ENCODE assay signal across 8 cellular contexts in the genomic region with DNA sequence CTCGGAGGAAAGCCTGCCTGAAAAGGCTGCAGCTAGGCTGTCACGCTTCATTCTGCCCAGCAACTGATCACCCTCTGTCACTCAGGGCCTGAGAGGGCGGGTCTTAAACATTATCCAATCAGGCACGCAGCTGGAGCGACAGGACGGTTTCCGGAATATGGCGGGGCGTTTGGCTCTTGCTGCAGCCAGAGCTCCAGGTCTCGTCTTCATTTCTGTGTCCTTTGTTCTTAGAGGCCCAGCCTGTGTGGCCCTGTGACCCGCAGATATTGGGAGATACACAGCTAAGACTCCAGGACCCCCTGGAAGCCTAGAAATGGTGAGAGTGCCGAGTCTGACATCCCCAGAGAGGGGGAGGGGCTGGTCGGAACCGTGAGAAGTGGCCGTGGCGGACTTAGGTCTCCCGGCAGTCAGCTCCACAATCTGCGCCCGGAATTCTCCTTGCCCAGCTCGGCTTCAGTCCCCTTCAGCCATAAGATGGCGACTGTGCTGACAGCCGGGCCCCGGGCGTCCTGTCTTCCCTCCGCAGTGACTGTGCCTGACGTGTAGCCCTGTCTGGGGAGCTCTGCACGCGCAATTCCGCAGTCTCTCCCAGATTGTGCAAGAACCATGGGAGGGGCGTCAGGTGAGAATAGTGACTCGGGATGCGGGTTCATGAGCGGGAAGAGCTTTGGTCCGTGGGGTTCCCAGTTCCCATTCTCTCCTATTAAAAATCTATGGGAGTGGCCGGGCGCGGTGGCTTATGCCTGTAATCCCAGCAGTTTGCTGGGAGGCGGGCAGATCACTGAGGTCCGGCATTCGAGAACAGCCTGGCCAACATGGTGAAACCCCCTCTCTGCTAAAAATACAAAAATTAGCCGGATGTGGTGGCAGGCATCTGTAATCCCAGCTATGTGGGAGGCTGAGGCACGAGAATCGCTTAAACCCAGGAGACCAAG. TPM values are rescaled to one million over a fixed set of nuclear protein-coding genes. Genes with fewer than 3 reads are reported as not detected.
A peak's percentile ranks its signal among the peaks of the same experiment; 100 is the strongest.
DNase-seq lines count a peak whose midpoint lies in the region; ATAC-seq, FAIRE-seq and TF ChIP-seq lines count a peak whose summit lies in the region.

A gene (plus strand): TSS at position 144 of the 935 bp plus-strand sequence. CDS start 170 bp downstream, at position 314.

- peaks cover 21% of the 10 kb centered on the region for H3K36me3 Mint-ChIP-seq in T-helper 1 cell treated with Interleukin-12 subunit alpha and Interleukin-12 subunit beta and Interleukin-4 antibody, amounts not matched to agents 30 μg/mL and 1 μg/mL, for 36 hours (ENCODE audit: low read depth)

- ATAC-seq in HG02852 (IDR thresholded peaks at IDR 0.05; ENCODE audit: unreplicated experiment): peak; percentile 100

- H3K27ac ChIP-seq in angular gyrus (ENCODE audit: low read depth, low read length): peak within 1 kb of the TSS; percentile 93
- peak within 1 kb of the TSS; percentile 92 to 96 for H3K27ac ChIP-seq in right atrium auricular region
- peak within 1 kb of the TSS; percentile 91 to 95 for H3K27ac ChIP-seq in prostate gland

- peak; percentile 88 for TF ChIP-seq POLR2A in GM12892 (IDR thresholded peaks at IDR 0.05; ENCODE audit: low read depth, low read length)
- peak; percentile 63 for TF ChIP-seq POLR2A in prostate gland (IDR thresholded peaks at IDR 0.05)

- no peaks in the 10 kb centered on the region for H3K27me3 ChIP-seq in right atrium auricular region
- H3K27me3 ChIP-seq in prostate gland (replicated peaks; ENCODE audit: insufficient read depth): no peaks in the 10 kb centered on the region

- intact Hi-C loops in prostate gland (cut with DNase I): loop anchor here (10.0 kb wide), 1 partner anchor 99 kb away; no protein-coding TSS in a partner anchor

- TF ChIP-seq CTCF in right atrium auricular region (IDR thresholded peaks at IDR 0.05) (no peak), prostate gland (IDR thresholded peaks at IDR 0.05) (no peak)

- H3K4me3 Mint-ChIP-seq in T-helper 1 cell treated with Interleukin-12 subunit alpha and Interleukin-12 subunit beta and Interleukin-4 antibody, amounts not matched to agents 30 μg/mL and 1 μg/mL, for 36 hours: peak within 1 kb of the TSS; percentile 99

- H3K27ac Mint-ChIP-seq in T-helper 1 cell treated with Interleukin-12 subunit alpha and Interleukin-12 subunit beta and Interleukin-4 antibody, amounts not matched to agents 30 μg/mL and 1 μg/mL, for 36 hours: peak within 1 kb of the TSS; percentile 98

- peak within 1 kb of the TSS; percentile 72 to 75 for H3K4me3 ChIP-seq in right atrium auricular region
- H3K4me3 ChIP-seq in prostate gland: peak within 1 kb of the TSS; percentile 62 to 83

- H3K9me3 Mint-ChIP-seq in T-helper 1 cell treated with Interleukin-12 subunit alpha and Interleukin-12 subunit beta and Interleukin-4 antibody, amounts not matched to agents 30 μg/mL and 1 μg/mL, for 36 hours: peaks cover 41% of the 10 kb centered on the region

- no peaks in the 10 kb centered on the region for H3K9me3 ChIP-seq in right atrium auricular region
- no peaks in the 10 kb centered on the region for H3K9me3 ChIP-seq in prostate gland

- FAIRE-seq in GM12892 (lab: Jason Lieb, UNC): peak; percentile 97

- WGBS in prostate gland: 2% methylated on average over 43 of the region's 43 CpGs

- DNase-seq in GM12892 (ENCODE audit: insufficient read length): peak; percentile 66
- DNase-seq in NCI-H146 (lab: John Stamatoyannopoulos, UW): peak; percentile 98
- peak; percentile 96 for DNase-seq in right atrium auricular region (ENCODE audit: low spot score)
- DNase-seq in prostate gland (ENCODE audit: low spot score): peak; percentile 93
- DNase-seq in ureter (ENCODE audit: low spot score): peak; percentile 95

- no peaks in the 10 kb centered on the region for H3K27me3 Mint-ChIP-seq in T-helper 1 cell treated with Interleukin-12 subunit alpha and Interleukin-12 subunit beta and Interleukin-4 antibody, amounts not matched to agents 30 μg/mL and 1 μg/mL, for 36 hours (ENCODE audit: low read depth)

- H3K4me1 ChIP-seq in right atrium auricular region: peaks cover 0 to 36% of the 10 kb centered on the region in 2 donors
- no peaks in the 10 kb centered on the region for H3K4me1 ChIP-seq in prostate gland (replicated peaks)

- H3K36me3 ChIP-seq in right atrium auricular region (no peaks in the 10 kb centered on the region), prostate gland (no peaks in the 10 kb centered on the region)

- H3K4me1 Mint-ChIP-seq in T-helper 1 cell treated with Interleukin-12 subunit alpha and Interleukin-12 subunit beta and Interleukin-4 antibody, amounts not matched to agents 30 μg/mL and 1 μg/mL, for 36 hours (ENCODE audit: low read depth): peaks cover 3% of the 10 kb centered on the region

RNA-seq across cellular contexts. Expression of the gene that starts here (rescaled TPM):
- polyA plus RNA-seq in GM12892 (2012; ENCODE audit: missing spikeins): 6.2 TPM
- total RNA-seq in right atrium auricular region (1 to 10 TPM; 7.2 to 9.8 TPM), prostate gland (10 to 100 TPM; 22.7 TPM), ureter (28.3 TPM)

Comparison
In these comparisons a context has a peak if more than half of its experiments do, and no peak if none do; other contexts are left out.
1. Peak in every context shown above with its lines: DNase-seq, ATAC-seq, H3K4me3 ChIP-seq and H3K27ac ChIP-seq.